In genomic region chr6:39599341-39599740, GRCh38 we compare ENCODE assay signal across 26 cellular contexts.
"Had no signal": no experiment of that assay in that cellular context is flagged by ENCODE, and none has a peak within 500 bp of the region (broad histone marks: within the 10 kb centered on the region; RNA-seq: fewer than 3 reads in every experiment).

No MANE protein-coding gene starts in this region.

- DNase-seq: activated CD4-positive, alpha-beta T cell treated with anti-CD3 and anti-CD28 coated beads for 36 hours; activated CD4-positive, CD25-positive, alpha-beta regulatory T cell; activated CD8-positive, alpha-beta memory T cell treated with anti-CD3 and anti-CD28 coated beads, Interleukin-2, amount 10 ng/mL, durations not matched to agents 7 days and 5 days; activated CD8-positive, alpha-beta T cell treated with anti-CD3 and anti-CD28 coated beads, Interleukin-2, amount 10 ng/mL, durations not matched to agents 7 days and 5 days; activated naive CD8-positive, alpha-beta T cell treated with anti-CD3 and anti-CD28 coated beads, Interleukin-2, amount 50 U/mL, for 24 hours; activated T-cell treated with anti-CD3 and anti-CD28 coated beads, Interleukin-2, amount 50 U/mL, for 48 hours; anterior cingulate cortex; dermis blood vessel endothelial cell; effector CD4-positive, alpha-beta T cell; esophagus squamous epithelium; immature natural killer cell; kidney; left colon; mammary epithelial cell; naive B cell; nephron progenitor cell; ovary; stimulated activated CD4-positive, alpha-beta T cell treated with anti-CD3 and anti-CD28 coated beads, Interleukin-15, amount 100 ng/mL, for 24 hours; stimulated activated CD4-positive, alpha-beta T cell treated with anti-CD3 and anti-CD28 coated beads, Interleukin-2, amount 100 ng/mL, for 24 hours; stimulated activated naive CD4-positive, alpha-beta T cell treated with Interleukin-2 at 50 U/mL for 16 hours; trophoblast cell had no signal

- ATAC-seq: activated CD4-positive, alpha-beta T cell treated with anti-CD3 and anti-CD28 coated beads for 36 hours; activated CD8-positive, alpha-beta memory T cell treated with anti-CD3 and anti-CD28 coated beads, Interleukin-2, amount 10 ng/mL, durations not matched to agents 7 days and 5 days; activated CD8-positive, alpha-beta T cell treated with anti-CD3 and anti-CD28 coated beads, Interleukin-2, amount 10 ng/mL, durations not matched to agents 7 days and 5 days; activated naive CD8-positive, alpha-beta T cell treated with anti-CD3 and anti-CD28 coated beads, Interleukin-2, amount 50 U/mL, for 24 hours; left colon had no signal

- H3K4me3 ChIP-seq: esophagus squamous epithelium, ovary, thoracic aorta had no signal

- FAIRE-seq: bronchial epithelial cell, colon, urothelium cell line had no signal

- H3K27ac ChIP-seq: neutrophil, ovary, thoracic aorta had no signal

- H3K9me3 ChIP-seq: esophagus squamous epithelium, neutrophil, ovary, thoracic aorta had no signal

- H3K4me1 ChIP-seq: esophagus squamous epithelium had no signal

- H3K36me3 ChIP-seq: esophagus squamous epithelium, neutrophil, ovary, thoracic aorta had no signal

- H3K27me3 ChIP-seq: esophagus squamous epithelium, ovary had no signal
